Comparison of ENCODE assay signal across 9 cellular contexts in the genomic region with DNA sequence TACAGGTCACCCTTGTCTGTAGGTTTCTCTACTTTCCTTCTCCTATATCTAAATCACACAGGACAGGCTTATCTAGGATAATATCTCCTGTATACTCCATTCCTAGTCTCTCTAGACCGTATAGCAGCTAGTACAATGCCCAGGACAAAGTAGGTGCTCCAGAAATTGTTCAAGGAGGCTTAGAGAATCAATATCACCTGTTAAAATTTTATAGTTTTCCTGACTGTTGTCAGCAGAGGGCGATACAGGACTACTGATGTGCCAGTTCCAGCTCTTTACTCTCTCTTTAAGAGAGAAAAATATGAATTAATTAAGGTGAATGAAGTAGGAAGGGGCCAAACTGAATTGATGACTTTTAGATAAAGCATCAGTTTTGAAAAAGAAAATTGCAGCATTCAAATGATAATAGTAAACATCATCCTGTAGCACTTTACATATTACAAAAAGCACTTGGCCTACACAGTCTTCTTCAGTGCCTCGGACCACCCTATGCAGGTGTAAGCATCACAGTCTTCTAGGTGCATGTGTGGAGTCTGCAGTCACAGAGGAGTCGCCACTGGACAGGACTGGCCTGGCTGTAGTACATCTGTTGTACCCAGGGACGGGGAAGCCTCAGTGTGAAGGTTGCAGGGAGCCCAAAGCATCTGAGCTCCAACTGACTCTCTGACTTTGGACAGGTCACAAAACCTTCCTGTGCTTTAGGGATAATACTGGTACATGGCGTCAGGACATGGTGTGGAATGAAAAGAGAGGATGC.
DNase-seq lines count a peak whose midpoint lies in the region; ATAC-seq, FAIRE-seq and TF ChIP-seq lines count a peak whose summit lies in the region.
"Had no signal": no experiment of that assay in that cellular context is flagged by ENCODE, and none has a peak within 500 bp of the region (broad histone marks: within the 10 kb centered on the region; RNA-seq: fewer than 3 reads in every experiment).

No MANE protein-coding gene starts in this region.

- no peaks in the 10 kb centered on the region for H4K20me1 ChIP-seq in PC-3 (ENCODE audit: low read length)
- H4K20me1 ChIP-seq in keratinocyte (ENCODE audit: control insufficient read depth, extremely low read depth, insufficient read depth, low read length) = no peaks in the 10 kb centered on the region

- H3K9me3 Mint-ChIP-seq in stimulated activated naive CD8-positive, alpha-beta T cell treated with anti-CD3 and anti-CD28 coated beads, Interleukin-15, amount 100 ng/mL, for 72 hours = peaks cover 2 to 4% of the 10 kb centered on the region in 2 donors

- no peak overlapping the region for H3K4me3 Mint-ChIP-seq in stimulated activated naive CD8-positive, alpha-beta T cell treated with anti-CD3 and anti-CD28 coated beads, Interleukin-15, amount 100 ng/mL, for 72 hours

- H3K9ac ChIP-seq in PC-3 (ENCODE audit: low read length) = no peak overlapping the region
- no peak overlapping the region for H3K9ac ChIP-seq in keratinocyte (ENCODE audit: control insufficient read depth, extremely low read depth, insufficient read depth, low read length)

- H3K9me1 ChIP-seq in keratinocyte (ENCODE audit: control insufficient read depth, extremely low read depth, insufficient read depth, low read length) = no peaks in the 10 kb centered on the region

- no peak overlapping the region for H3K27ac ChIP-seq in PC-3 (ENCODE audit: low read length)
- no peak overlapping the region for H3K27ac ChIP-seq in keratinocyte (ENCODE audit: control insufficient read depth, insufficient read depth, low read length)
- H3K27ac ChIP-seq: skin epidermis had no signal

- peak overlapping the region in 1 of 2 donors; percentile 20 for H3K27ac Mint-ChIP-seq in stimulated activated naive CD8-positive, alpha-beta T cell treated with anti-CD3 and anti-CD28 coated beads, Interleukin-15, amount 100 ng/mL, for 72 hours

- H3K4me3 ChIP-seq in PC-3 (ENCODE audit: low read length) (no peak overlapping the region), astrocyte of the spinal cord (ENCODE audit: low read depth, low read length) (no peak overlapping the region), keratinocyte (ENCODE audit: control insufficient read depth in 2 of 3, extremely low read depth in 1 of 3, insufficient read depth in 2 of 3, low read depth in 1 of 3, low read length in 3 of 3) (no peak overlapping the region)
- H3K4me3 ChIP-seq: skin epidermis had no signal

- no peaks in the 10 kb centered on the region for H3K36me3 ChIP-seq in PC-3 (ENCODE audit: low read depth, low read length)
- no peaks in the 10 kb centered on the region for H3K36me3 ChIP-seq in keratinocyte (ENCODE audit: control insufficient read depth in 2 of 2, extremely low read depth in 1 of 2, insufficient read depth in 2 of 2, low read length in 2 of 2)

- no peaks in the 10 kb centered on the region for H3K9me3 ChIP-seq in PC-3 (ENCODE audit: low read length)
- no peaks in the 10 kb centered on the region for H3K9me3 ChIP-seq in keratinocyte (ENCODE audit: control insufficient read depth, low read depth, low read length)

- FAIRE-seq in keratinocyte (lab: Jason Lieb, UNC) = no peak

- DNase-seq in DMS153 treated with DMSO at 0.1 percent for 48 hours (lab: John Stamatoyannopoulos, UW; ENCODE audit: unreplicated experiment) (peak; percentile 8), HT-29 (ENCODE audit: low spot score) (peak; percentile 67), PC-3 (peak; percentile 79), astrocyte of the spinal cord (ENCODE audit: low read depth, low spot score) (peak; percentile 64), keratinocyte (ENCODE audit: low read depth, low spot score) (no peak)
- DNase-seq in stimulated activated naive CD8-positive, alpha-beta T cell treated with anti-CD3 and anti-CD28 coated beads, Interleukin-15, amount 100 ng/mL, for 72 hours = peak in 1 of 2 donors; percentile 35

- dilution Hi-C loops in keratinocyte (cut with MboI; ENCODE audit: extremely low pct_ligation_motif_present, low sequenced_read_pairs) = no loop called here

- H3K4me1 ChIP-seq in PC-3 (ENCODE audit: insufficient read depth, low read length) (peaks cover 4% of the 10 kb centered on the region; the same call in 1 of the 2 replicates), keratinocyte (ENCODE audit: control insufficient read depth, extremely low read depth, insufficient read depth, low read length) (no peaks in the 10 kb centered on the region)

- ATAC-seq in PC-3 = peak; percentile 80
- peak; percentile 57 for ATAC-seq in stimulated activated naive CD8-positive, alpha-beta T cell treated with anti-CD3 and anti-CD28 coated beads, Interleukin-15, amount 100 ng/mL, for 72 hours
- ATAC-seq in HG02571 (IDR thresholded peaks at IDR 0.05; ENCODE audit: unreplicated experiment) = no peak
- ATAC-seq in HG02840 (IDR thresholded peaks at IDR 0.05; ENCODE audit: low FRiP score, unreplicated experiment) = no peak

- no peaks in the 10 kb centered on the region for H3K79me2 ChIP-seq in PC-3 (ENCODE audit: low read length)
- no peaks in the 10 kb centered on the region for H3K79me2 ChIP-seq in keratinocyte (ENCODE audit: control insufficient read depth, insufficient read depth, low read length)

- H3K9me2 ChIP-seq in PC-3 (replicated peaks; ENCODE audit: low read length) = no peaks in the 10 kb centered on the region

- peak; percentile 94 for TF ChIP-seq CTCF in PC-3 (conservative IDR thresholded peaks at IDR 0.05; ENCODE audit: low read depth, low read length)
- peak; percentile 51 for TF ChIP-seq CTCF in astrocyte of the spinal cord (IDR thresholded peaks at IDR 0.05; ENCODE audit: low read depth, low read length)
- TF ChIP-seq CTCF in keratinocyte (optimal IDR thresholded peaks at IDR 0.05 in 1 of 3, IDR thresholded peaks at IDR 0.05 in 1 of 3, conservative IDR thresholded peaks at IDR 0.05 in 1 of 3; ENCODE audit: extremely low read depth in 1 of 3, insufficient read depth in 2 of 3, low read length in 3 of 3) = peak in 2 of 3 experiments; percentile 36 to 54

- no peaks in the 10 kb centered on the region for H3F3A ChIP-seq in PC-3 (ENCODE audit: low read length, unreplicated experiment)

- H2AFZ ChIP-seq in PC-3 (ENCODE audit: low read length) = no peak overlapping the region
- no peak overlapping the region for H2AFZ ChIP-seq in keratinocyte (ENCODE audit: control insufficient read depth, low read length)

- H3K27me3 ChIP-seq in PC-3 (ENCODE audit: low read length) (no peaks in the 10 kb centered on the region), keratinocyte (ENCODE audit: control insufficient read depth, extremely low read depth, insufficient read depth, low read length) (no peaks in the 10 kb centered on the region)

- H3K27me3 Mint-ChIP-seq in stimulated activated naive CD8-positive, alpha-beta T cell treated with anti-CD3 and anti-CD28 coated beads, Interleukin-15, amount 100 ng/mL, for 72 hours = peaks cover 11% of the 10 kb centered on the region

- peaks cover 36% of the 10 kb centered on the region for H3K4me1 Mint-ChIP-seq in stimulated activated naive CD8-positive, alpha-beta T cell treated with anti-CD3 and anti-CD28 coated beads, Interleukin-15, amount 100 ng/mL, for 72 hours

- H3K4me2 ChIP-seq in PC-3 (ENCODE audit: low read length) (no peak overlapping the region), keratinocyte (ENCODE audit: control insufficient read depth, extremely low read depth, insufficient read depth, low read depth, low read length) (no peak overlapping the region)

- intact Hi-C loops in PC-3 (cut with micrococcal nuclease) = loop anchor here (1.0 to 10.0 kb wide), 7 partner anchors 209 to 911 kb away; no protein-coding TSS in a partner anchor

- CTCF ChIA-PET in PC-3 (lab: Charles Lee) = interaction anchor here (0.5 to 2.0 kb wide), 11 partner anchors 20 to 795 kb away, joined by 3 to 22 read pairs (median 6); no protein-coding TSS in a partner anchor

- in situ Hi-C loops in astrocyte of the spinal cord (cut with HindIII; ENCODE audit: low sequenced_read_pairs) = no loop called here

- POLR2A ChIA-PET in PC-3 (lab: Charles Lee; ENCODE audit: unreplicated experiment) = interaction anchor here (1.1 kb wide), 1 partner anchor 247 kb away, joined by 3 read pairs; no protein-coding TSS in a partner anchor

- no TSS peak for BruUV-seq in PC-3 (replicated peaks; lab: Mats Ljungman, UMichigan)

Comparison
In these comparisons a context has a peak if more than half of its experiments do, and no peak if none do; other contexts are left out.
1. ATAC-seq: peak in PC-3 (single experiment) and stimulated activated naive CD8-positive, alpha-beta T cell treated with anti-CD3 and anti-CD28 coated beads, Interleukin-15, amount 100 ng/mL, for 72 hours (single experiment); none in HG02571 (single experiment) and HG02840 (single experiment).
2. Peak in every context shown above with its lines, with median percentiles within 50 percentile points of each other: CTCF ChIP-seq.